ENCODE assay signal across 17 cellular contexts in the genomic region with DNA sequence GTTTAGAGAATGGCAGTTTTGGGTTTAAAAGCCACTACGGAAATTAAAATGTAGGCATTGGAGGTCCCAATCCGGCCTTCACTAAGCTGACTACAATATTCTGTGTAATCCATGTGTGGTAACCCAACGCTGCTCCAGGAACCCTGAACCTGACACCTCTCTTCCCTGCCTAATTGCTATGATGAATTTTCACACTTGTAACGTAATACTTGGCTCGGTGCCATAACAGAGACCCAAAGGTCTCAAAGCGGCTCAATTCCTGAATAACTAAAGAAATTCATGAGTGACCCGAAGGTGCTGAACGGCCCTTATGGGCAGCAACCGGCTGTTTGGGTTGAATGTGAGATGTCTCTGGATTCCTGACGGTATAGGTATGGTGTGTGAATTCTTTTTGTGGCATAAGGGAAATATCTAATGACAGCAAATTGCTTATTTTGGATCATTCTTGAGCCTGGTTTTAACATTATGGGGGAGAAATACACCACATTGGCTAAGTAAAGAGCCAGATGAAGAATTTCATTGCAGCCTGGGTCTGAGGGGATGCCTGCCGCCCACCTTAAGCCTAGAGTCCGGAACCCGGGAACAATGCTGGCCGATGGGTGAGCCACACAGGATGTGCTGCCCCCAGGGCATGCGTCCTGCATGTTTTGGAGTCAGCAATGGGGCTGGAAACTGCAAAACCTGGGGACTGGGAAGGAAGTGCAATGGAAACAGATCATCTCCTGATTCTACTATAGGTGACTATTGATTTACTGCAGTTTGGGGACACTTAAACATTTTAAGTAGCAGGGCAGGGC.
DNase-seq lines count a peak whose midpoint lies in the region; ATAC-seq and TF ChIP-seq lines count a peak whose summit lies in the region.
"Had no signal": no experiment of that assay in that cellular context is flagged by ENCODE, and none has a peak within 500 bp of the region (broad histone marks: within the 10 kb centered on the region; RNA-seq: fewer than 3 reads in every experiment).

No MANE protein-coding gene starts in this region.

- peaks cover 3% of the 10 kb centered on the region for H3K27me3 Mint-ChIP-seq in GM23338 (ENCODE audit: insufficient read depth, low read depth, poor library complexity)
- H3K27me3 Mint-ChIP-seq in WTC11 (ENCODE audit: low read depth): peaks cover 2% of the 10 kb centered on the region; the same call in 1 of the 2 replicates
- no peaks in the 10 kb centered on the region for H3K27me3 Mint-ChIP-seq in activated CD4-positive, alpha-beta T cell treated with anti-CD3 and anti-CD28 coated beads, Interleukin-2, amount 10 ng/mL, durations not matched to agents 24 days and 14 days

- intact Hi-C loops in activated CD4-positive, alpha-beta T cell treated with anti-CD3 and anti-CD28 coated beads, Interleukin-2, amount 10 ng/mL, durations not matched to agents 24 days and 14 days (cut with micrococcal nuclease): no loop called here

- H3K79me2 ChIP-seq in GM23338 (replicated peaks; ENCODE audit: insufficient read depth): no peaks in the 10 kb centered on the region

- H3K9me3 Mint-ChIP-seq in GM23338: peaks cover 12% of the 10 kb centered on the region
- H3K9me3 Mint-ChIP-seq in WTC11: peaks cover 25% of the 10 kb centered on the region
- H3K9me3 Mint-ChIP-seq in activated CD4-positive, alpha-beta T cell treated with anti-CD3 and anti-CD28 coated beads, Interleukin-2, amount 10 ng/mL, durations not matched to agents 24 days and 14 days: no peaks in the 10 kb centered on the region

- H3F3A ChIP-seq in GM23338 (replicated peaks; ENCODE audit: low read depth): no peaks in the 10 kb centered on the region

- H3K36me3 Mint-ChIP-seq in GM23338 (ENCODE audit: low read depth) (peaks cover 4% of the 10 kb centered on the region; the same call in 2 of the 3 replicates), WTC11 (peaks cover 16% of the 10 kb centered on the region)
- H3K36me3 Mint-ChIP-seq in activated CD4-positive, alpha-beta T cell treated with anti-CD3 and anti-CD28 coated beads, Interleukin-2, amount 10 ng/mL, durations not matched to agents 24 days and 14 days (ENCODE audit: low read depth): no peaks in the 10 kb centered on the region

- H3K4me2 ChIP-seq in GM23338: no peak overlapping the region
- H3K4me2 ChIP-seq: A549, SK-N-SH had no signal

- no peak overlapping the region for H3K27ac Mint-ChIP-seq in GM23338
- H3K27ac Mint-ChIP-seq in WTC11: no peak overlapping the region
- no peak overlapping the region for H3K27ac Mint-ChIP-seq in activated CD4-positive, alpha-beta T cell treated with anti-CD3 and anti-CD28 coated beads, Interleukin-2, amount 10 ng/mL, durations not matched to agents 24 days and 14 days

- H2AFZ ChIP-seq in GM23338: peak overlapping the region; percentile 47; the same call in 1 of the 2 replicates

- H3K4me3 Mint-ChIP-seq in GM23338: no peak overlapping the region
- no peak overlapping the region; the same call in 1 of the 2 replicates for H3K4me3 Mint-ChIP-seq in WTC11
- H3K4me3 Mint-ChIP-seq in activated CD4-positive, alpha-beta T cell treated with anti-CD3 and anti-CD28 coated beads, Interleukin-2, amount 10 ng/mL, durations not matched to agents 24 days and 14 days: no peak overlapping the region

- DNase-seq in COLO668 (lab: John Stamatoyannopoulos, UW; ENCODE audit: unreplicated experiment): peak; percentile 63
- no peak for DNase-seq in GM23338 (ENCODE audit: low spot score)
- DNase-seq in NCI-H2107 (lab: John Stamatoyannopoulos, UW): peak; percentile 10
- DNase-seq in WTC11 (ENCODE audit: low spot score): peak; percentile 15
- DNase-seq in OCI-M2 (lab: John Stamatoyannopoulos, UW; ENCODE audit: unreplicated experiment): no peak
- DNase-seq in activated CD4-positive, alpha-beta T cell treated with anti-CD3 and anti-CD28 coated beads, Interleukin-2, amount 10 ng/mL, durations not matched to agents 24 days and 14 days: no peak
- DNase-seq in DMS79 treated with DMSO at 0.1 percent for 48 hours (lab: John Stamatoyannopoulos, UW): no peak
- DNase-seq: Caco-2, DMS79, Kasumi-1, NCI-H2081 treated with DMSO at 0.1 percent for 48 hours, SK-N-SH, T-helper 1 cell had no signal

- no peaks in the 10 kb centered on the region for H4K20me1 ChIP-seq in GM23338 (replicated peaks; ENCODE audit: insufficient read depth)

- peaks cover 5% of the 10 kb centered on the region; the same call in 1 of the 2 replicates for H3K9me2 ChIP-seq in GM23338 (ENCODE audit: insufficient read depth)
- H3K9me2 ChIP-seq: SK-N-SH had no signal

- H3K4me1 Mint-ChIP-seq in GM23338 (peaks cover 12% of the 10 kb centered on the region; the same call in 2 of the 3 replicates), WTC11 (peaks cover 20% of the 10 kb centered on the region)
- H3K4me1 Mint-ChIP-seq in activated CD4-positive, alpha-beta T cell treated with anti-CD3 and anti-CD28 coated beads, Interleukin-2, amount 10 ng/mL, durations not matched to agents 24 days and 14 days: no peaks in the 10 kb centered on the region

- no peaks in the 10 kb centered on the region for H3K36me3 ChIP-seq in GM23338 (ENCODE audit: insufficient read depth)

- CTCF ChIA-PET in WTC11 (lab: Charles Lee): interaction anchor here (1.1 kb wide), 1 partner anchor 319 kb away, joined by 3 read pairs; no protein-coding TSS in a partner anchor

- TF ChIP-seq CTCF in GM23338 (conservative IDR thresholded peaks at IDR 0.05; ENCODE audit: low read depth in 2 of 2): no peak
- TF ChIP-seq CTCF in WTC11 (IDR thresholded peaks at IDR 0.05): no peak

- no peak for ATAC-seq in GM23338
- ATAC-seq in WTC11: peak; percentile 80
- no peak for ATAC-seq in GM18907 (IDR thresholded peaks at IDR 0.05; ENCODE audit: unreplicated experiment)
- ATAC-seq: A549, HepG2 had no signal

- no peak overlapping the region for H3K4me3 ChIP-seq in GM23338
- H3K4me3 ChIP-seq: A549 had no signal

- H3K4me1 ChIP-seq in GM23338 (ENCODE audit: insufficient read depth): peaks cover 13% of the 10 kb centered on the region; the same call in 1 of the 2 replicates

- H3K27ac ChIP-seq in GM23338 (ENCODE audit: low read depth): no peak overlapping the region
- H3K27ac ChIP-seq: A549, C4-2B had no signal

- no peaks in the 10 kb centered on the region for H3K27me3 ChIP-seq in GM23338 (ENCODE audit: insufficient read depth)

- POLR2A ChIA-PET in WTC11 (lab: Charles Lee): no interaction called here

TF ChIP-seq in WTC11, 78 proteins besides CTCF, POLR2A, EP300 and RAD21 (continues in another document):
- TF ChIP-seq MXD4 (CRISPR knock-in tag; IDR thresholded peaks at IDR 0.05; ENCODE audit: borderline replicate concordance): no peak
- no peak for TF ChIP-seq ZNF317 (CRISPR knock-in tag; IDR thresholded peaks at IDR 0.05; ENCODE audit: borderline replicate concordance, low read depth)
- TF ChIP-seq NFYB (CRISPR knock-in tag; conservative IDR thresholded peaks at IDR 0.05; ENCODE audit: low read depth): no peak
- TF ChIP-seq RELA (CRISPR knock-in tag; IDR thresholded peaks at IDR 0.05; ENCODE audit: borderline replicate concordance): no peak
- TF ChIP-seq NR1H2 (CRISPR knock-in tag; IDR thresholded peaks at IDR 0.05): no peak
- TF ChIP-seq, protein P1, sequence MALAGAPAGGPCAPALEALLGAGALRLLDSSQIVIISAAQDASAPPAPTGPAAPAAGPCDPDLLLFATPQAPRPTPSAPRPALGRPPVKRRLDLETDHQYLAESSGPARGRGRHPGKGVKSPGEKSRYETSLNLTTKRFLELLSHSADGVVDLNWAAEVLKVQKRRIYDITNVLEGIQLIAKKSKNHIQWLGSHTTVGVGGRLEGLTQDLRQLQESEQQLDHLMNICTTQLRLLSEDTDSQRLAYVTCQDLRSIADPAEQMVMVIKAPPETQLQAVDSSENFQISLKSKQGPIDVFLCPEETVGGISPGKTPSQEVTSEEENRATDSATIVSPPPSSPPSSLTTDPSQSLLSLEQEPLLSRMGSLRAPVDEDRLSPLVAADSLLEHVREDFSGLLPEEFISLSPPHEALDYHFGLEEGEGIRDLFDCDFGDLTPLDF (CRISPR knock-in tag; IDR thresholded peaks at IDR 0.05): no peak
- TF ChIP-seq, protein P2, sequence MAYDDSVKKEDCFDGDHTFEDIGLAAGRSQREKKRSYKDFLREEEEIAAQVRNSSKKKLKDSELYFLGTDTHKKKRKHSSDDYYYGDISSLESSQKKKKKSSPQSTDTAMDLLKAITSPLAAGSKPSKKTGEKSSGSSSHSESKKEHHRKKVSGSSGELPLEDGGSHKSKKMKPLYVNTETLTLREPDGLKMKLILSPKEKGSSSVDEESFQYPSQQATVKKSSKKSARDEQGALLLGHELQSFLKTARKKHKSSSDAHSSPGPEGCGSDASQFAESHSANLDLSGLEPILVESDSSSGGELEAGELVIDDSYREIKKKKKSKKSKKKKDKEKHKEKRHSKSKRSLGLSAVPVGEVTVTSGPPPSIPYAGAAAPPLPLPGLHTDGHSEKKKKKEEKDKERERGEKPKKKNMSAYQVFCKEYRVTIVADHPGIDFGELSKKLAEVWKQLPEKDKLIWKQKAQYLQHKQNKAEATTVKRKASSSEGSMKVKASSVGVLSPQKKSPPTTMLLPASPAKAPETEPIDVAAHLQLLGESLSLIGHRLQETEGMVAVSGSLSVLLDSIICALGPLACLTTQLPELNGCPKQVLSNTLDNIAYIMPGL (CRISPR knock-in tag; IDR thresholded peaks at IDR 0.05): no peak
- TF ChIP-seq NFE2L1 (CRISPR knock-in tag; IDR thresholded peaks at IDR 0.05): no peak
- TF ChIP-seq, protein P3, sequence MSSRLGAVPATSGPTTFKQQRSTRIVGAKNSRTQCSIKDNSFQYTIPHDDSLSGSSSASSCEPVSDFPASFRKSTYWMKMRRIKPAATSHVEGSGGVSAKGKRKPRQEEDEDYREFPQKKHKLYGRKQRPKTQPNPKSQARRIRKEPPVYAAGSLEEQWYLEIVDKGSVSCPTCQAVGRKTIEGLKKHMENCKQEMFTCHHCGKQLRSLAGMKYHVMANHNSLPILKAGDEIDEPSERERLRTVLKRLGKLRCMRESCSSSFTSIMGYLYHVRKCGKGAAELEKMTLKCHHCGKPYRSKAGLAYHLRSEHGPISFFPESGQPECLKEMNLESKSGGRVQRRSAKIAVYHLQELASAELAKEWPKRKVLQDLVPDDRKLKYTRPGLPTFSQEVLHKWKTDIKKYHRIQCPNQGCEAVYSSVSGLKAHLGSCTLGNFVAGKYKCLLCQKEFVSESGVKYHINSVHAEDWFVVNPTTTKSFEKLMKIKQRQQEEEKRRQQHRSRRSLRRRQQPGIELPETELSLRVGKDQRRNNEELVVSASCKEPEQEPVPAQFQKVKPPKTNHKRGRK (CRISPR knock-in tag; IDR thresholded peaks at IDR 0.05; ENCODE audit: borderline replicate concordance): no peak
- no peak for TF ChIP-seq ATF1 (CRISPR knock-in tag; IDR thresholded peaks at IDR 0.05)
- TF ChIP-seq FOXK1 (CRISPR knock-in tag; IDR thresholded peaks at IDR 0.05): no peak

Comparison
In these comparisons a context has a peak if more than half of its experiments do, and no peak if none do; other contexts are left out.
1. DNase-seq: peak in COLO668 (single experiment), NCI-H2107 (single experiment) and WTC11 (single experiment); none in GM23338 (single experiment), OCI-M2 (single experiment), activated CD4-positive, alpha-beta T cell treated with anti-CD3 and anti-CD28 coated beads, Interleukin-2, amount 10 ng/mL, durations not matched to agents 24 days and 14 days (single experiment) and DMS79 treated with DMSO at 0.1 percent for 48 hours (single experiment).